ENCODE assay signal across 25 cellular contexts in genomic region chr4:139807483-139807882, GRCh38.
"Had no signal": no experiment of that assay in that cellular context is flagged by ENCODE, and none has a peak within 500 bp of the region (broad histone marks: within the 10 kb centered on the region; RNA-seq: fewer than 3 reads in every experiment).

No MANE protein-coding gene starts in this region.

- DNase-seq: colonic mucosa; effector CD8-positive, alpha-beta T cell; endodermal cell; esophagus squamous epithelium; foreskin melanocyte; glutamatergic neuron; heart right ventricle; hippocampal formation; left cardiac atrium; left ventricle myocardium superior; lower lobe of right lung; mucosa of descending colon; naive B cell; psoas muscle; right cardiac atrium; small intestine; stimulated activated CD4-positive, alpha-beta T cell treated with anti-CD3 and anti-CD28 coated beads, Interleukin-15, amount 100 ng/mL, for 24 hours; stimulated activated CD4-positive, alpha-beta T cell treated with anti-CD3 and anti-CD28 coated beads, Interleukin-2, amount 100 ng/mL, for 48 hours; stimulated activated naive B cell treated with anti-CD40 and anti-IgM and Interleukin-4, amounts not matched to agents 10 μg/mL and 1 μg/mL and 100 μg/mL, for 72 hours; transverse colon; upper lobe of right lung had no signal

- H3K36me3 Mint-ChIP-seq: natural killer cell treated with Interleukin-12 subunit alpha and Interleukin-12 subunit beta and Interleukin-15 and Interleukin-18, amount 100 ng/mL, for 72 hours had no signal

- H3K4me3 Mint-ChIP-seq: central memory CD8-positive, alpha-beta T cell; dendritic cell treated with granulocyte-macrophage colony-stimulating factor and Interleukin-4, amounts not matched to agents 40 ng/mL and 50 ng/mL, for 4 days; endodermal cell; naive B cell; natural killer cell treated with Interleukin-12 subunit alpha and Interleukin-12 subunit beta and Interleukin-15 and Interleukin-18, amount 100 ng/mL, for 72 hours; stimulated activated naive B cell treated with anti-CD40 and anti-IgM and Interleukin-4, amounts not matched to agents 10 μg/mL and 1 μg/mL and 100 μg/mL, for 72 hours; stimulated activated naive CD8-positive, alpha-beta T cell treated with anti-CD3 and anti-CD28 coated beads, Interleukin-15, Interleukin-2, amounts not matched to agents 100 ng/mL and 50 ng/mL, for 24 hours had no signal

- H3K36me3 ChIP-seq: colonic mucosa, heart right ventricle, lower lobe of right lung, upper lobe of right lung had no signal

- H3K4me1 ChIP-seq: colonic mucosa had no signal

- H3K27me3 ChIP-seq: colonic mucosa, esophagus squamous epithelium, heart right ventricle, transverse colon, upper lobe of right lung had no signal

- ATAC-seq: left ventricle myocardium superior; natural killer cell treated with Interleukin-12 subunit alpha and Interleukin-12 subunit beta and Interleukin-15 and Interleukin-18, amount 100 ng/mL, for 72 hours had no signal

- H3K27me3 Mint-ChIP-seq: dendritic cell treated with granulocyte-macrophage colony-stimulating factor and Interleukin-4, amounts not matched to agents 40 ng/mL and 50 ng/mL, for 4 days had no signal

- H3K4me3 ChIP-seq: colonic mucosa, esophagus squamous epithelium, heart right ventricle, lower lobe of right lung, mucosa of descending colon, psoas muscle, transverse colon, upper lobe of right lung had no signal

- H3K27ac Mint-ChIP-seq: dendritic cell treated with granulocyte-macrophage colony-stimulating factor and Interleukin-4, amounts not matched to agents 40 ng/mL and 50 ng/mL, for 4 days; endodermal cell; natural killer cell treated with Interleukin-12 subunit alpha and Interleukin-12 subunit beta and Interleukin-15 and Interleukin-18, amount 100 ng/mL, for 72 hours; stimulated activated naive B cell treated with anti-CD40 and anti-IgM and Interleukin-4, amounts not matched to agents 10 μg/mL and 1 μg/mL and 100 μg/mL, for 72 hours; stimulated activated naive CD8-positive, alpha-beta T cell treated with anti-CD3 and anti-CD28 coated beads, Interleukin-15, Interleukin-2, amounts not matched to agents 100 ng/mL and 50 ng/mL, for 24 hours had no signal

- H3K9me3 ChIP-seq: colonic mucosa, lower lobe of right lung had no signal

- H3K27ac ChIP-seq: colonic mucosa, esophagus squamous epithelium, lower lobe of right lung, psoas muscle, transverse colon, upper lobe of right lung had no signal

- H3K9me3 Mint-ChIP-seq: central memory CD8-positive, alpha-beta T cell; dendritic cell treated with granulocyte-macrophage colony-stimulating factor and Interleukin-4, amounts not matched to agents 40 ng/mL and 50 ng/mL, for 4 days; natural killer cell treated with Interleukin-12 subunit alpha and Interleukin-12 subunit beta and Interleukin-15 and Interleukin-18, amount 100 ng/mL, for 72 hours had no signal
